In the genomic region with DNA sequence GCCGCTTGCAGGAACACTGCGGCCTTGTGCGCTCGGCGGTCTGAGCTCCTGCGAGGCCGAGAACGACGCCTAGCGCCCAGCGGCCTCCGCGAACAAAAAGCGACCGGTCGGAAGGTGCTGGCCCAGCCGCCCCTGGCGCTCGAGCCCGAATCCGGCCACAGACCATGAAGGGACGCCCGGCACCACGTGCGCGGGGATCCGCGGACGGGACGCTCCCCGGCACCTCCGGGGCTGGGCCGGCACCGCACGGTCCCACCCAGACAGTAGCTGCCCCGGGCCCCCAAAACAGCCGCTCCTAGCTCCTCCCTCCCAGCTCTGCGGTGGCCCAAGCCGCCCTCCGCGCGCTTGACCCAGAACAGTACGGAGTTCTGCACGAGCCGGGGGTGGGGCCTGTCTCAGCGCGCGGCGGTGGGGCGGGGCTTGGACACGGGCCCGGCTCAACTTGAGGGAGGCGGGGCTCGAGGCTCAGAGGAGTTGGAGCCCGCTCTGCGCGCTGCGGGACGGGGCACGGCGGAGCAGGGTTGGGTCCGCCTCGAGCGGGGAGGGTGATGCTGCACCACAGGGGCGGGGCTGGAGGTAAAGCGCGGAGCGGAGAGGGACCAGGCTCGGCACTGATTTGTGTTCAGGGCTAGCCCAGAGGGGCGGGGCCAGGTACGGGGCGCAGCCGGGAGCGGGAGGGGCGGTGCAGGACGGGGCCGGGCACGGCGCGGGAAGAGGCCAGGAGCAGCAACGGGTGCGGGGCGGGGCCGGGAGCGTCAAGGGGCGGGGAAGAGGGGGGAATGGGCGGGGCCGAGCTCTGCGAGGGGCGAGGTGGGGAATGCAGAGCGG, we compare ENCODE assay signal across 1 cellular context.
TF ChIP-seq lines count a peak whose summit lies in the region.

No MANE protein-coding gene starts in this region.

TF ChIP-seq in K562, 482 proteins besides CTCF, POLR2A, EP300 and RAD21 (continued from another document and continues in another):
- TF ChIP-seq, protein P1, sequence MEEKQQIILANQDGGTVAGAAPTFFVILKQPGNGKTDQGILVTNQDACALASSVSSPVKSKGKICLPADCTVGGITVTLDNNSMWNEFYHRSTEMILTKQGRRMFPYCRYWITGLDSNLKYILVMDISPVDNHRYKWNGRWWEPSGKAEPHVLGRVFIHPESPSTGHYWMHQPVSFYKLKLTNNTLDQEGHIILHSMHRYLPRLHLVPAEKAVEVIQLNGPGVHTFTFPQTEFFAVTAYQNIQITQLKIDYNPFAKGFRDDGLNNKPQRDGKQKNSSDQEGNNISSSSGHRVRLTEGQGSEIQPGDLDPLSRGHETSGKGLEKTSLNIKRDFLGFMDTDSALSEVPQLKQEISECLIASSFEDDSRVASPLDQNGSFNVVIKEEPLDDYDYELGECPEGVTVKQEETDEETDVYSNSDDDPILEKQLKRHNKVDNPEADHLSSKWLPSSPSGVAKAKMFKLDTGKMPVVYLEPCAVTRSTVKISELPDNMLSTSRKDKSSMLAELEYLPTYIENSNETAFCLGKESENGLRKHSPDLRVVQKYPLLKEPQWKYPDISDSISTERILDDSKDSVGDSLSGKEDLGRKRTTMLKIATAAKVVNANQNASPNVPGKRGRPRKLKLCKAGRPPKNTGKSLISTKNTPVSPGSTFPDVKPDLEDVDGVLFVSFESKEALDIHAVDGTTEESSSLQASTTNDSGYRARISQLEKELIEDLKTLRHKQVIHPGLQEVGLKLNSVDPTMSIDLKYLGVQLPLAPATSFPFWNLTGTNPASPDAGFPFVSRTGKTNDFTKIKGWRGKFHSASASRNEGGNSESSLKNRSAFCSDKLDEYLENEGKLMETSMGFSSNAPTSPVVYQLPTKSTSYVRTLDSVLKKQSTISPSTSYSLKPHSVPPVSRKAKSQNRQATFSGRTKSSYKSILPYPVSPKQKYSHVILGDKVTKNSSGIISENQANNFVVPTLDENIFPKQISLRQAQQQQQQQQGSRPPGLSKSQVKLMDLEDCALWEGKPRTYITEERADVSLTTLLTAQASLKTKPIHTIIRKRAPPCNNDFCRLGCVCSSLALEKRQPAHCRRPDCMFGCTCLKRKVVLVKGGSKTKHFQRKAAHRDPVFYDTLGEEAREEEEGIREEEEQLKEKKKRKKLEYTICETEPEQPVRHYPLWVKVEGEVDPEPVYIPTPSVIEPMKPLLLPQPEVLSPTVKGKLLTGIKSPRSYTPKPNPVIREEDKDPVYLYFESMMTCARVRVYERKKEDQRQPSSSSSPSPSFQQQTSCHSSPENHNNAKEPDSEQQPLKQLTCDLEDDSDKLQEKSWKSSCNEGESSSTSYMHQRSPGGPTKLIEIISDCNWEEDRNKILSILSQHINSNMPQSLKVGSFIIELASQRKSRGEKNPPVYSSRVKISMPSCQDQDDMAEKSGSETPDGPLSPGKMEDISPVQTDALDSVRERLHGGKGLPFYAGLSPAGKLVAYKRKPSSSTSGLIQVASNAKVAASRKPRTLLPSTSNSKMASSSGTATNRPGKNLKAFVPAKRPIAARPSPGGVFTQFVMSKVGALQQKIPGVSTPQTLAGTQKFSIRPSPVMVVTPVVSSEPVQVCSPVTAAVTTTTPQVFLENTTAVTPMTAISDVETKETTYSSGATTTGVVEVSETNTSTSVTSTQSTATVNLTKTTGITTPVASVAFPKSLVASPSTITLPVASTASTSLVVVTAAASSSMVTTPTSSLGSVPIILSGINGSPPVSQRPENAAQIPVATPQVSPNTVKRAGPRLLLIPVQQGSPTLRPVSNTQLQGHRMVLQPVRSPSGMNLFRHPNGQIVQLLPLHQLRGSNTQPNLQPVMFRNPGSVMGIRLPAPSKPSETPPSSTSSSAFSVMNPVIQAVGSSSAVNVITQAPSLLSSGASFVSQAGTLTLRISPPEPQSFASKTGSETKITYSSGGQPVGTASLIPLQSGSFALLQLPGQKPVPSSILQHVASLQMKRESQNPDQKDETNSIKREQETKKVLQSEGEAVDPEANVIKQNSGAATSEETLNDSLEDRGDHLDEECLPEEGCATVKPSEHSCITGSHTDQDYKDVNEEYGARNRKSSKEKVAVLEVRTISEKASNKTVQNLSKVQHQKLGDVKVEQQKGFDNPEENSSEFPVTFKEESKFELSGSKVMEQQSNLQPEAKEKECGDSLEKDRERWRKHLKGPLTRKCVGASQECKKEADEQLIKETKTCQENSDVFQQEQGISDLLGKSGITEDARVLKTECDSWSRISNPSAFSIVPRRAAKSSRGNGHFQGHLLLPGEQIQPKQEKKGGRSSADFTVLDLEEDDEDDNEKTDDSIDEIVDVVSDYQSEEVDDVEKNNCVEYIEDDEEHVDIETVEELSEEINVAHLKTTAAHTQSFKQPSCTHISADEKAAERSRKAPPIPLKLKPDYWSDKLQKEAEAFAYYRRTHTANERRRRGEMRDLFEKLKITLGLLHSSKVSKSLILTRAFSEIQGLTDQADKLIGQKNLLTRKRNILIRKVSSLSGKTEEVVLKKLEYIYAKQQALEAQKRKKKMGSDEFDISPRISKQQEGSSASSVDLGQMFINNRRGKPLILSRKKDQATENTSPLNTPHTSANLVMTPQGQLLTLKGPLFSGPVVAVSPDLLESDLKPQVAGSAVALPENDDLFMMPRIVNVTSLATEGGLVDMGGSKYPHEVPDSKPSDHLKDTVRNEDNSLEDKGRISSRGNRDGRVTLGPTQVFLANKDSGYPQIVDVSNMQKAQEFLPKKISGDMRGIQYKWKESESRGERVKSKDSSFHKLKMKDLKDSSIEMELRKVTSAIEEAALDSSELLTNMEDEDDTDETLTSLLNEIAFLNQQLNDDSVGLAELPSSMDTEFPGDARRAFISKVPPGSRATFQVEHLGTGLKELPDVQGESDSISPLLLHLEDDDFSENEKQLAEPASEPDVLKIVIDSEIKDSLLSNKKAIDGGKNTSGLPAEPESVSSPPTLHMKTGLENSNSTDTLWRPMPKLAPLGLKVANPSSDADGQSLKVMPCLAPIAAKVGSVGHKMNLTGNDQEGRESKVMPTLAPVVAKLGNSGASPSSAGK (IDR thresholded peaks at IDR 0.05), result peak; percentile 98
- TF ChIP-seq SMAD1 (IDR thresholded peaks at IDR 0.05; ENCODE audit: low read depth, low read length, partially characterized antibody), result peak; percentile 76
- TF ChIP-seq ZNF311 (CRISPR knock-in tag; IDR thresholded peaks at IDR 0.05), result no peak
- TF ChIP-seq KLF1 (tag; IDR thresholded peaks at IDR 0.05), result 0 out of 2 replicates have a peak, but pooled peaks have one; percentile 54
- TF ChIP-seq, protein P2, sequence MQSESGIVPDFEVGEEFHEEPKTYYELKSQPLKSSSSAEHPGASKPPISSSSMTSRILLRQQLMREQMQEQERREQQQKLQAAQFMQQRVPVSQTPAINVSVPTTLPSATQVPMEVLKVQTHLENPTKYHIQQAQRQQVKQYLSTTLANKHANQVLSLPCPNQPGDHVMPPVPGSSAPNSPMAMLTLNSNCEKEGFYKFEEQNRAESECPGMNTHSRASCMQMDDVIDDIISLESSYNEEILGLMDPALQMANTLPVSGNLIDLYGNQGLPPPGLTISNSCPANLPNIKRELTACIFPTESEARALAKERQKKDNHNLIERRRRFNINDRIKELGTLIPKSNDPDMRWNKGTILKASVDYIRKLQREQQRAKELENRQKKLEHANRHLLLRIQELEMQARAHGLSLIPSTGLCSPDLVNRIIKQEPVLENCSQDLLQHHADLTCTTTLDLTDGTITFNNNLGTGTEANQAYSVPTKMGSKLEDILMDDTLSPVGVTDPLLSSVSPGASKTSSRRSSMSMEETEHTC (IDR thresholded peaks at IDR 0.05), result 0 out of 2 replicates have a peak, but pooled peaks have one; percentile 14
- TF ChIP-seq, protein P3, sequence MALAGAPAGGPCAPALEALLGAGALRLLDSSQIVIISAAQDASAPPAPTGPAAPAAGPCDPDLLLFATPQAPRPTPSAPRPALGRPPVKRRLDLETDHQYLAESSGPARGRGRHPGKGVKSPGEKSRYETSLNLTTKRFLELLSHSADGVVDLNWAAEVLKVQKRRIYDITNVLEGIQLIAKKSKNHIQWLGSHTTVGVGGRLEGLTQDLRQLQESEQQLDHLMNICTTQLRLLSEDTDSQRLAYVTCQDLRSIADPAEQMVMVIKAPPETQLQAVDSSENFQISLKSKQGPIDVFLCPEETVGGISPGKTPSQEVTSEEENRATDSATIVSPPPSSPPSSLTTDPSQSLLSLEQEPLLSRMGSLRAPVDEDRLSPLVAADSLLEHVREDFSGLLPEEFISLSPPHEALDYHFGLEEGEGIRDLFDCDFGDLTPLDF (CRISPR knock-in tag; IDR thresholded peaks at IDR 0.05), result peak; percentile 64; the same call in 1 of the 2 replicates
- peak; percentile 8 for TF ChIP-seq ZNF146 (CRISPR knock-in tag; IDR thresholded peaks at IDR 0.05; ENCODE audit: unreplicated experiment)
- TF ChIP-seq POLR2H (tag; IDR thresholded peaks at IDR 0.05; ENCODE audit: low read depth), result peak; percentile 61
- peak; percentile 70 for TF ChIP-seq RBM22 (IDR thresholded peaks at IDR 0.05; ENCODE audit: low read depth, low read length, poor library complexity, severe bottlenecking)
- TF ChIP-seq ATF3 (IDR thresholded peaks at IDR 0.05), result no peak
- no peak for TF ChIP-seq ATF3 (CRISPR knock-in tag; conservative IDR thresholded peaks at IDR 0.05)
- TF ChIP-seq HDAC8 (tag; IDR thresholded peaks at IDR 0.05), result peak; percentile 76; the same call in 1 of the 2 replicates
- TF ChIP-seq PKNOX1 (IDR thresholded peaks at IDR 0.05), result peak; percentile 25; the same call in 1 of the 2 replicates
- no peak for TF ChIP-seq RFX5 (IDR thresholded peaks at IDR 0.05; ENCODE audit: low read depth, low read length)
- peak; percentile 64 for TF ChIP-seq PRPF4 (IDR thresholded peaks at IDR 0.05; ENCODE audit: insufficient read depth, low read depth, low read length, poor library complexity, severe bottlenecking)
- no peak for TF ChIP-seq NCOA6 (IDR thresholded peaks at IDR 0.05)
- TF ChIP-seq ATF7 (IDR thresholded peaks at IDR 0.05), result peak; percentile 70
- TF ChIP-seq ZNF239 (CRISPR knock-in tag; IDR thresholded peaks at IDR 0.05), result no peak
- TF ChIP-seq MTA3 (IDR thresholded peaks at IDR 0.05; ENCODE audit: borderline replicate concordance), result peak; percentile 93; the same call in 1 of the 2 replicates
- TF ChIP-seq ZNF592 (IDR thresholded peaks at IDR 0.05), result peak; percentile 91
- peak; percentile 78 for TF ChIP-seq ZBTB17 (CRISPR knock-in tag; IDR thresholded peaks at IDR 0.05)
- peak in 1 of 2 experiments; percentile 72; a peak in 1 of 4 replicates for TF ChIP-seq FOXA3 (CRISPR knock-in tag; conservative IDR thresholded peaks at IDR 0.05 in 1 of 2, IDR thresholded peaks at IDR 0.05 in 1 of 2)
- TF ChIP-seq TCF7 (IDR thresholded peaks at IDR 0.05; ENCODE audit: borderline replicate concordance), result no peak
- peak; percentile 45; the same call in 1 of the 2 replicates for TF ChIP-seq PML (IDR thresholded peaks at IDR 0.05; ENCODE audit: low read length)
- TF ChIP-seq DLX4 (CRISPR knock-in tag; IDR thresholded peaks at IDR 0.05), result no peak
- no peak for TF ChIP-seq SAFB2 (IDR thresholded peaks at IDR 0.05; ENCODE audit: borderline replicate concordance, low read depth, low read length, severe bottlenecking)
- TF ChIP-seq MAX (CRISPR knock-in tag; IDR thresholded peaks at IDR 0.05), result peak; percentile 93
- no peak for TF ChIP-seq U2AF1 (optimal IDR thresholded peaks at IDR 0.05; ENCODE audit: low read depth, low read length)
